24 cellular contexts compared by ENCODE assay signal in genomic region chr5:154086123-154086522, GRCh38.
DNase-seq lines count a peak whose midpoint lies in the region; ATAC-seq and TF ChIP-seq lines count a peak whose summit lies in the region.
"Had no signal": no experiment of that assay in that cellular context is flagged by ENCODE, and none has a peak within 500 bp of the region (broad histone marks: within the 10 kb centered on the region; RNA-seq: fewer than 3 reads in every experiment).

No MANE protein-coding gene starts in this region.

- peak overlapping the region; percentile 93 for H3K27ac ChIP-seq in 22Rv1
- H3K27ac ChIP-seq: cardiac muscle cell, colonic mucosa, prostate gland, right lobe of liver, tibial artery had no signal

- peak overlapping the region in 2 of 3 experiments; percentile 26 to 58 for H3K27ac Mint-ChIP-seq in nephron
- H3K27ac Mint-ChIP-seq: activated CD4-positive, alpha-beta T cell treated with anti-CD3 and anti-CD28 coated beads, Interleukin-2, amount 10 ng/mL, durations not matched to agents 7 days and 5 days; activated naive CD8-positive, alpha-beta T cell treated with anti-CD3 and anti-CD28 coated beads for 36 hours; CD8-positive, alpha-beta memory T cell had no signal

- ATAC-seq in HG03469 (IDR thresholded peaks at IDR 0.05; ENCODE audit: unreplicated experiment), result no peak
- ATAC-seq: right lobe of liver had no signal

- H3K4me3 Mint-ChIP-seq in nephron, result no peak overlapping the region
- H3K4me3 Mint-ChIP-seq: activated CD4-positive, alpha-beta T cell treated with anti-CD3 and anti-CD28 coated beads, Interleukin-2, amount 10 ng/mL, durations not matched to agents 7 days and 5 days; activated naive CD8-positive, alpha-beta T cell treated with anti-CD3 and anti-CD28 coated beads for 36 hours; CD8-positive, alpha-beta memory T cell had no signal

- peaks cover 19% of the 10 kb centered on the region for H3K27me3 Mint-ChIP-seq in nephron (ENCODE audit: low read depth)
- H3K27me3 Mint-ChIP-seq: activated CD4-positive, alpha-beta T cell treated with anti-CD3 and anti-CD28 coated beads, Interleukin-2, amount 10 ng/mL, durations not matched to agents 7 days and 5 days; activated naive CD8-positive, alpha-beta T cell treated with anti-CD3 and anti-CD28 coated beads for 36 hours had no signal

- peaks cover 70% of the 10 kb centered on the region for H3K4me1 Mint-ChIP-seq in nephron
- H3K4me1 Mint-ChIP-seq: CD8-positive, alpha-beta memory T cell had no signal

- DNase-seq in ELF-1 (ENCODE audit: low read depth, low spot score), result peak; percentile 57
- peak; percentile 71 for DNase-seq in NCI-H82 (lab: John Stamatoyannopoulos, UW)
- DNase-seq in T-helper 9 cell, result no peak
- no peak for DNase-seq in NCI-H1436 (lab: John Stamatoyannopoulos, UW)
- DNase-seq: activated CD4-positive, alpha-beta T cell treated with anti-CD3 and anti-CD28 coated beads, Interleukin-2, amount 10 ng/mL, durations not matched to agents 7 days and 5 days; activated effector memory CD4-positive, alpha-beta T cell treated with Interleukin-2 at 50 U/mL for 16 hours; activated naive CD8-positive, alpha-beta T cell treated with anti-CD3 and anti-CD28 coated beads for 36 hours; activated T-cell treated with anti-CD3 and anti-CD28 coated beads, Interleukin-2, amount 50 U/mL, for 1 hour; CD8-positive, alpha-beta memory T cell; colonic mucosa; effector memory CD4-positive, alpha-beta T cell; EL; mesenchymal stem cell; MV-4-11; NCI-H526 treated with DMSO at 0.1 percent for 48 hours; right lobe of liver; RPMI8226; stimulated activated CD4-positive, alpha-beta T cell treated with anti-CD3 and anti-CD28 coated beads, Interleukin-4, amount 100 ng/mL, for 1 hour; tibial artery had no signal

- H3K9me3 Mint-ChIP-seq in nephron, result no peaks in the 10 kb centered on the region
- H3K9me3 Mint-ChIP-seq: activated CD4-positive, alpha-beta T cell treated with anti-CD3 and anti-CD28 coated beads, Interleukin-2, amount 10 ng/mL, durations not matched to agents 7 days and 5 days; activated naive CD8-positive, alpha-beta T cell treated with anti-CD3 and anti-CD28 coated beads for 36 hours; CD8-positive, alpha-beta memory T cell had no signal

- no peak for TF ChIP-seq CTCF in 22Rv1 (IDR thresholded peaks at IDR 0.05)
- TF ChIP-seq CTCF in nephron (IDR thresholded peaks at IDR 0.05; ENCODE audit: unreplicated experiment in 3 of 3), result no peak

- H3K36me3 Mint-ChIP-seq in nephron (ENCODE audit: low read depth), result no peaks in the 10 kb centered on the region
- H3K36me3 Mint-ChIP-seq: activated naive CD8-positive, alpha-beta T cell treated with anti-CD3 and anti-CD28 coated beads for 36 hours had no signal

Comparison
In these comparisons a context has a peak if more than half of its experiments do, and no peak if none do; other contexts are left out.
1. DNase-seq: peak in ELF-1 (single experiment) and NCI-H82 (single experiment); none in T-helper 9 cell (single experiment) and NCI-H1436 (single experiment).